ENCODE assay signal across 1 cellular context in the genomic region with DNA sequence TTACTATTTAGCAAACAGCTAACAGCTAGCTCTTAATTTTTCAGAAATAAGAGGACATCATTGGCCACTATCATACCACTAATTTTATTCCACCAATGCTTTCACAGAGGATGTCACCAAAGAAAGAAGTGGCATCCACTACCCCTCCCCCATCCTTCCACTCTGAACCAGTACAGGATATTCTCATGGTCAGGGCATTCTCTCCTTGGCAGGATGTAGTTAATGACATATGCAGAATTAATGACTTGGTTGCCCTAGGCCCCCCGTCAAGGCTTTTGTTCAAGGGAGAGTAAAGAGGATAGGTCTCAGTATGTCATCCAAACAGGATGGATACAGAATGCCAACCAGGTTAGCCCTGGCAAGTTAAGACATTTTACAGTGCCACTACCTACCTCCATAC.
TF ChIP-seq lines count a peak whose summit lies in the region.

No MANE protein-coding gene starts in this region.

TF ChIP-seq in A549, 52 proteins besides CTCF, POLR2A, EP300 and RAD21:
- TF ChIP-seq ZC3H11A (IDR thresholded peaks at IDR 0.05), result no peak
- no peak for TF ChIP-seq SMC3 (IDR thresholded peaks at IDR 0.05)
- TF ChIP-seq KDM5A (IDR thresholded peaks at IDR 0.05), result no peak
- TF ChIP-seq FOSB (CRISPR knock-in tag; IDR thresholded peaks at IDR 0.05), result no peak
- no peak for TF ChIP-seq HEYL (CRISPR knock-in tag; IDR thresholded peaks at IDR 0.05)
- TF ChIP-seq RFX5 (IDR thresholded peaks at IDR 0.05), result no peak
- no peak for TF ChIP-seq HDAC2 (IDR thresholded peaks at IDR 0.05)
- no peak for TF ChIP-seq EHF (CRISPR knock-in tag; IDR thresholded peaks at IDR 0.05)
- TF ChIP-seq CHD4 (IDR thresholded peaks at IDR 0.05; ENCODE audit: borderline replicate concordance), result no peak
- TF ChIP-seq, protein P1, sequence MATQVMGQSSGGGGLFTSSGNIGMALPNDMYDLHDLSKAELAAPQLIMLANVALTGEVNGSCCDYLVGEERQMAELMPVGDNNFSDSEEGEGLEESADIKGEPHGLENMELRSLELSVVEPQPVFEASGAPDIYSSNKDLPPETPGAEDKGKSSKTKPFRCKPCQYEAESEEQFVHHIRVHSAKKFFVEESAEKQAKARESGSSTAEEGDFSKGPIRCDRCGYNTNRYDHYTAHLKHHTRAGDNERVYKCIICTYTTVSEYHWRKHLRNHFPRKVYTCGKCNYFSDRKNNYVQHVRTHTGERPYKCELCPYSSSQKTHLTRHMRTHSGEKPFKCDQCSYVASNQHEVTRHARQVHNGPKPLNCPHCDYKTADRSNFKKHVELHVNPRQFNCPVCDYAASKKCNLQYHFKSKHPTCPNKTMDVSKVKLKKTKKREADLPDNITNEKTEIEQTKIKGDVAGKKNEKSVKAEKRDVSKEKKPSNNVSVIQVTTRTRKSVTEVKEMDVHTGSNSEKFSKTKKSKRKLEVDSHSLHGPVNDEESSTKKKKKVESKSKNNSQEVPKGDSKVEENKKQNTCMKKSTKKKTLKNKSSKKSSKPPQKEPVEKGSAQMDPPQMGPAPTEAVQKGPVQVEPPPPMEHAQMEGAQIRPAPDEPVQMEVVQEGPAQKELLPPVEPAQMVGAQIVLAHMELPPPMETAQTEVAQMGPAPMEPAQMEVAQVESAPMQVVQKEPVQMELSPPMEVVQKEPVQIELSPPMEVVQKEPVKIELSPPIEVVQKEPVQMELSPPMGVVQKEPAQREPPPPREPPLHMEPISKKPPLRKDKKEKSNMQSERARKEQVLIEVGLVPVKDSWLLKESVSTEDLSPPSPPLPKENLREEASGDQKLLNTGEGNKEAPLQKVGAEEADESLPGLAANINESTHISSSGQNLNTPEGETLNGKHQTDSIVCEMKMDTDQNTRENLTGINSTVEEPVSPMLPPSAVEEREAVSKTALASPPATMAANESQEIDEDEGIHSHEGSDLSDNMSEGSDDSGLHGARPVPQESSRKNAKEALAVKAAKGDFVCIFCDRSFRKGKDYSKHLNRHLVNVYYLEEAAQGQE (IDR thresholded peaks at IDR 0.05), result no peak
- TF ChIP-seq, protein P2, sequence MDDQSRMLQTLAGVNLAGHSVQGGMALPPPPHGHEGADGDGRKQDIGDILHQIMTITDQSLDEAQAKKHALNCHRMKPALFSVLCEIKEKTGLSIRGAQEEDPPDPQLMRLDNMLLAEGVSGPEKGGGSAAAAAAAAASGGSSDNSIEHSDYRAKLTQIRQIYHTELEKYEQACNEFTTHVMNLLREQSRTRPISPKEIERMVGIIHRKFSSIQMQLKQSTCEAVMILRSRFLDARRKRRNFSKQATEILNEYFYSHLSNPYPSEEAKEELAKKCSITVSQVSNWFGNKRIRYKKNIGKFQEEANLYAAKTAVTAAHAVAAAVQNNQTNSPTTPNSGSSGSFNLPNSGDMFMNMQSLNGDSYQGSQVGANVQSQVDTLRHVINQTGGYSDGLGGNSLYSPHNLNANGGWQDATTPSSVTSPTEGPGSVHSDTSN (IDR thresholded peaks at IDR 0.05), result no peak
- no peak for TF ChIP-seq CBX8 (IDR thresholded peaks at IDR 0.05)
- no peak for TF ChIP-seq POLR2AphosphoS2 (conservative IDR thresholded peaks at IDR 0.05; ENCODE audit: low read length)
- TF ChIP-seq, protein P3, sequence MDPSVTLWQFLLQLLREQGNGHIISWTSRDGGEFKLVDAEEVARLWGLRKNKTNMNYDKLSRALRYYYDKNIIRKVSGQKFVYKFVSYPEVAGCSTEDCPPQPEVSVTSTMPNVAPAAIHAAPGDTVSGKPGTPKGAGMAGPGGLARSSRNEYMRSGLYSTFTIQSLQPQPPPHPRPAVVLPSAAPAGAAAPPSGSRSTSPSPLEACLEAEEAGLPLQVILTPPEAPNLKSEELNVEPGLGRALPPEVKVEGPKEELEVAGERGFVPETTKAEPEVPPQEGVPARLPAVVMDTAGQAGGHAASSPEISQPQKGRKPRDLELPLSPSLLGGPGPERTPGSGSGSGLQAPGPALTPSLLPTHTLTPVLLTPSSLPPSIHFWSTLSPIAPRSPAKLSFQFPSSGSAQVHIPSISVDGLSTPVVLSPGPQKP (IDR thresholded peaks at IDR 0.05; ENCODE audit: low read depth, low read length), result no peak
- no peak for TF ChIP-seq ZSCAN20 (CRISPR knock-in tag; IDR thresholded peaks at IDR 0.05)
- no peak for TF ChIP-seq PHF8 (IDR thresholded peaks at IDR 0.05; ENCODE audit: borderline replicate concordance, low read depth)
- TF ChIP-seq FOXS1 (CRISPR knock-in tag; IDR thresholded peaks at IDR 0.05), result no peak
